1 cellular context compared by ENCODE assay signal in genomic region chr17:39450847-39451581, GRCh38.
TF ChIP-seq lines count a peak whose summit lies in the region.

TSS of gene MED1 (minus strand) at chr17:39451263. CDS start at chr17:39451062, 201 bp downstream.

TF ChIP-seq in HEK293, 187 proteins besides CTCF, POLR2A, EP300 and RAD21 (continued from another document and continues in another):
- no peak for TF ChIP-seq PRDM4 (tag by site-specific recombination; IDR thresholded peaks at IDR 0.05)
- TF ChIP-seq RBAK (tag by site-specific recombination; IDR thresholded peaks at IDR 0.05): no peak
- TF ChIP-seq ZNF398 (tag by site-specific recombination; IDR thresholded peaks at IDR 0.05): peak; percentile 54; the same call in 1 of the 2 replicates
- TF ChIP-seq ZNF626 (tag by site-specific recombination; IDR thresholded peaks at IDR 0.05): no peak
- peak; percentile 59 for TF ChIP-seq SP7 (tag by site-specific recombination; IDR thresholded peaks at IDR 0.05)
- TF ChIP-seq KLF1 (tag by site-specific recombination; IDR thresholded peaks at IDR 0.05): no peak
- TF ChIP-seq ZNF561 (tag by site-specific recombination; IDR thresholded peaks at IDR 0.05; ENCODE audit: borderline replicate concordance): 0 out of 2 replicates have a peak, but pooled peaks have one; percentile 23
- no peak for TF ChIP-seq KLF7 (tag by site-specific recombination; IDR thresholded peaks at IDR 0.05; ENCODE audit: borderline replicate concordance)
- no peak for TF ChIP-seq INSM2 (tag by site-specific recombination; IDR thresholded peaks at IDR 0.05)
- peak; percentile 52 for TF ChIP-seq ZXDB (tag by site-specific recombination; IDR thresholded peaks at IDR 0.05)
- TF ChIP-seq MEIS1 (CRISPR knock-in tag; IDR thresholded peaks at IDR 0.05; ENCODE audit: borderline replicate concordance): no peak
- no peak for TF ChIP-seq ZFP37 (tag by site-specific recombination; IDR thresholded peaks at IDR 0.05)
- TF ChIP-seq IKZF3 (tag by site-specific recombination; IDR thresholded peaks at IDR 0.05): no peak
- TF ChIP-seq ZNF37A (tag by site-specific recombination; IDR thresholded peaks at IDR 0.05): no peak
- TF ChIP-seq ZNF132 (tag by site-specific recombination; IDR thresholded peaks at IDR 0.05; ENCODE audit: borderline replicate concordance): no peak
- no peak for TF ChIP-seq TRIM28 (IDR thresholded peaks at IDR 0.05; ENCODE audit: borderline replicate concordance, low read length)
- no peak for TF ChIP-seq ZNF157 (tag by site-specific recombination; IDR thresholded peaks at IDR 0.05)
- TF ChIP-seq ZNF280D (tag by site-specific recombination; IDR thresholded peaks at IDR 0.05): no peak
- TF ChIP-seq ZNF521 (tag by site-specific recombination; IDR thresholded peaks at IDR 0.05): no peak
- TF ChIP-seq ZNF133 (tag by site-specific recombination; IDR thresholded peaks at IDR 0.05): no peak
- no peak for TF ChIP-seq ZNF16 (tag by site-specific recombination; IDR thresholded peaks at IDR 0.05; ENCODE audit: low read depth)
- TF ChIP-seq ZNF513 (tag by site-specific recombination; IDR thresholded peaks at IDR 0.05): 0 out of 2 replicates have a peak, but pooled peaks have one; percentile 15
- TF ChIP-seq ZNF274 (IDR thresholded peaks at IDR 0.05; ENCODE audit: low read length): no peak
- no peak for TF ChIP-seq ZNF274 (tag by site-specific recombination; IDR thresholded peaks at IDR 0.05; ENCODE audit: borderline replicate concordance)
- TF ChIP-seq TCF7L2 (IDR thresholded peaks at IDR 0.05; ENCODE audit: borderline replicate concordance, low read depth, low read length): peak; percentile 99
- TF ChIP-seq ZNF624 (tag by site-specific recombination; IDR thresholded peaks at IDR 0.05): no peak
- TF ChIP-seq ZNF544 (tag by site-specific recombination; IDR thresholded peaks at IDR 0.05): no peak
- no peak for TF ChIP-seq HOXA7 (CRISPR knock-in tag; IDR thresholded peaks at IDR 0.05; ENCODE audit: borderline replicate concordance)
- no peak; the same call in 1 of the 2 replicates for TF ChIP-seq ZNF692 (tag by site-specific recombination; IDR thresholded peaks at IDR 0.05)
- TF ChIP-seq ZNF19 (tag by site-specific recombination; IDR thresholded peaks at IDR 0.05; ENCODE audit: low read depth): no peak
- TF ChIP-seq ZFP69B (tag by site-specific recombination; IDR thresholded peaks at IDR 0.05): peak; percentile 38; the same call in 1 of the 2 replicates
- TF ChIP-seq KLF9 (tag by site-specific recombination; IDR thresholded peaks at IDR 0.05; ENCODE audit: low read depth): peak; percentile 61
- TF ChIP-seq PBX3 (CRISPR knock-in tag; IDR thresholded peaks at IDR 0.05): no peak
- no peak for TF ChIP-seq ZNF843 (tag by site-specific recombination; IDR thresholded peaks at IDR 0.05)
- no peak for TF ChIP-seq ZNF23 (tag by site-specific recombination; IDR thresholded peaks at IDR 0.05; ENCODE audit: borderline replicate concordance)
- TF ChIP-seq ZNF518A (tag by site-specific recombination; conservative IDR thresholded peaks at IDR 0.05; ENCODE audit: low read depth): peak; percentile 53
- no peak for TF ChIP-seq ZNF175 (tag by site-specific recombination; IDR thresholded peaks at IDR 0.05)
- peak; percentile 63 for TF ChIP-seq ZNF335 (tag by site-specific recombination; conservative IDR thresholded peaks at IDR 0.05)
- TF ChIP-seq ZNF623 (tag by site-specific recombination; IDR thresholded peaks at IDR 0.05): no peak
- TF ChIP-seq EGR2 (tag by site-specific recombination; IDR thresholded peaks at IDR 0.05; ENCODE audit: low read depth): no peak
- no peak; the same call in 1 of the 2 replicates for TF ChIP-seq ZNF184 (tag by site-specific recombination; IDR thresholded peaks at IDR 0.05)
- no peak for TF ChIP-seq ZNF777 (tag by site-specific recombination; IDR thresholded peaks at IDR 0.05; ENCODE audit: borderline replicate concordance)
- no peak for TF ChIP-seq GLI4 (tag by site-specific recombination; IDR thresholded peaks at IDR 0.05)
- TF ChIP-seq GFI1B (tag by site-specific recombination; IDR thresholded peaks at IDR 0.05): no peak
- no peak for TF ChIP-seq ZNF211 (tag by site-specific recombination; IDR thresholded peaks at IDR 0.05; ENCODE audit: low read depth)
- TF ChIP-seq ZNF707 (tag by site-specific recombination; IDR thresholded peaks at IDR 0.05): no peak
- TF ChIP-seq SP2 (tag by site-specific recombination; IDR thresholded peaks at IDR 0.05): peak; percentile 52
- TF ChIP-seq KLF8 (tag by site-specific recombination; IDR thresholded peaks at IDR 0.05): no peak; the same call in none of the 2 replicates
- TF ChIP-seq ZNF350 (tag by site-specific recombination; IDR thresholded peaks at IDR 0.05): no peak
- no peak for TF ChIP-seq ZBTB21 (tag by site-specific recombination; IDR thresholded peaks at IDR 0.05)
